Comparison of ENCODE assay signal across 8 cellular contexts in genomic region chr7:34991938-34992840, GRCh38. TPM values are rescaled to one million over a fixed set of nuclear protein-coding genes. Genes with fewer than 3 reads are reported as not detected.
DNase-seq lines count a peak whose midpoint lies in the region; ATAC-seq and TF ChIP-seq lines count a peak whose summit lies in the region.

No MANE protein-coding gene starts in this region.

- H3K27me3 ChIP-seq in testis: no peaks in the 10 kb centered on the region

- no peak for TF ChIP-seq CTCF in testis (IDR thresholded peaks at IDR 0.05)

- TF ChIP-seq POLR2A in testis (IDR thresholded peaks at IDR 0.05): no peak

- H3K4me1 Mint-ChIP-seq in activated naive CD4-positive, alpha-beta T cell treated with anti-CD3 and anti-CD28 coated beads, Interleukin-2, amount 10 ng/mL, durations not matched to agents 7 days and 5 days: peaks cover 13% of the 10 kb centered on the region

- peak; percentile 85 for ATAC-seq in GM21723 (IDR thresholded peaks at IDR 0.05; ENCODE audit: unreplicated experiment)

- H3K36me3 Mint-ChIP-seq in activated naive CD4-positive, alpha-beta T cell treated with anti-CD3 and anti-CD28 coated beads, Interleukin-2, amount 10 ng/mL, durations not matched to agents 7 days and 5 days: no peaks in the 10 kb centered on the region

- no peak overlapping the region for H3K4me3 ChIP-seq in testis

- H3K27me3 Mint-ChIP-seq in activated naive CD4-positive, alpha-beta T cell treated with anti-CD3 and anti-CD28 coated beads, Interleukin-2, amount 10 ng/mL, durations not matched to agents 7 days and 5 days: no peaks in the 10 kb centered on the region

- no peaks in the 10 kb centered on the region for H3K4me1 ChIP-seq in testis

- peak overlapping the region; percentile 81 for H3K27ac Mint-ChIP-seq in activated naive CD4-positive, alpha-beta T cell treated with anti-CD3 and anti-CD28 coated beads, Interleukin-2, amount 10 ng/mL, durations not matched to agents 7 days and 5 days

- intact Hi-C loops in testis (cut with DNase I; ENCODE audit: low total_unique reads): no loop called here

- no peaks in the 10 kb centered on the region for H3K9me3 Mint-ChIP-seq in activated naive CD4-positive, alpha-beta T cell treated with anti-CD3 and anti-CD28 coated beads, Interleukin-2, amount 10 ng/mL, durations not matched to agents 7 days and 5 days

- CTCF ChIA-PET in activated naive CD4-positive, alpha-beta T cell treated with anti-CD3 and anti-CD28 coated beads, Interleukin-2, amount 10 ng/mL, durations not matched to agents 7 days and 5 days (lab: Charles Lee): no interaction called here

- no peaks in the 10 kb centered on the region for H3K36me3 ChIP-seq in testis (ENCODE audit: low read depth, missing control alignments)

- 81 to 84% methylated on average over 12 of the region's 12 CpGs for WGBS in testis, 2 donors

- DNase-seq in EL (peak; percentile 52), LoVo (ENCODE audit: low spot score) (peak; percentile 72), renal cortical epithelial cell (ENCODE audit: low read depth) (peak; percentile 93), testis (no peak), SHP77 treated with DMSO at 0.1 percent for 48 hours (lab: John Stamatoyannopoulos, UW) (no peak), NCI-H1092 treated with DMSO at 0.1 percent for 48 hours (lab: John Stamatoyannopoulos, UW) (no peak)
- DNase-seq in activated naive CD4-positive, alpha-beta T cell treated with anti-CD3 and anti-CD28 coated beads, Interleukin-2, amount 10 ng/mL, durations not matched to agents 7 days and 5 days: peak; percentile 21

- no peaks in the 10 kb centered on the region for H3K9me3 ChIP-seq in testis

- H3K27ac ChIP-seq in testis: no peak overlapping the region

- H3K4me3 Mint-ChIP-seq in activated naive CD4-positive, alpha-beta T cell treated with anti-CD3 and anti-CD28 coated beads, Interleukin-2, amount 10 ng/mL, durations not matched to agents 7 days and 5 days: peak overlapping the region; percentile 18

RNA-seq across cellular contexts. Expression of gene DPY19L1, which starts 45.1 kb away (rescaled TPM):
- total RNA-seq in renal cortical epithelial cell (52.3 and 77.7 TPM in 2 replicates), testis (10 to 100 TPM; 40.2 to 53.4 TPM)
- polyA plus RNA-seq in testis (ENCODE audit: insufficient read depth, low read depth, low replicate concordance): 63.8 TPM

Comparison
In these comparisons a context has a peak if more than half of its experiments do, and no peak if none do; other contexts are left out.
1. DNase-seq: peak in EL (single experiment), LoVo (single experiment), activated naive CD4-positive, alpha-beta T cell treated with anti-CD3 and anti-CD28 coated beads, Interleukin-2, amount 10 ng/mL, durations not matched to agents 7 days and 5 days (single experiment) and renal cortical epithelial cell (single experiment); none in testis (single experiment), SHP77 treated with DMSO at 0.1 percent for 48 hours (single experiment) and NCI-H1092 treated with DMSO at 0.1 percent for 48 hours (single experiment).